In the genomic region with DNA sequence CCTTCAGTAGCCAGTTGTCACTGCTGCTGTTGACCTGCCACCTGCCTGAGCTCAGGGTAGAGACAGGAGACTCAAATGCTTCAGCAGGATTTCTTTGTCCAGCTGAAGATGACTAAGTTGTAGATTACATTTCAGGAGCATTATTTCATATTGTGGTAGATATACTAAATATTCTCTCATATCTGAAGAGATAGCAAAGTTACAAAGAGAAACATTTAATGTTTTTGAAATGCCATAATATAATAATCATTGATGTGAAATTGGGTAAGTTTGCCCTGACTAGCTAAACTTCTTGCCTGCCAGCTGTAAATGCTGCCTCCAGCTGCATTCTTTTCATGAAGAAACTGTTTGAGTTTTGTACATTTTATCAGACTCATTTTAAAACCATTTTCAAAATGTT, we compare ENCODE assay signal across 22 cellular contexts.
DNase-seq lines count a peak whose midpoint lies in the region; ATAC-seq, FAIRE-seq and TF ChIP-seq lines count a peak whose summit lies in the region.
"Had no signal": no experiment of that assay in that cellular context is flagged by ENCODE, and none has a peak within 500 bp of the region (broad histone marks: within the 10 kb centered on the region; RNA-seq: fewer than 3 reads in every experiment).

No MANE protein-coding gene starts in this region.

- H3K27me3 ChIP-seq in astrocyte (ENCODE audit: insufficient read depth, low read length) (no peaks in the 10 kb centered on the region), trophoblast cell (ENCODE audit: insufficient read depth, low read length) (no peaks in the 10 kb centered on the region), psoas muscle (ENCODE audit: insufficient read depth in 3 of 3, low read length in 2 of 3) (no peaks in the 10 kb centered on the region)
- H3K27me3 ChIP-seq: BLaER1 treated with 17β-estradiol and CSF1 and Interleukin-3, amounts not matched to agents 10 nM and 100 nM had no signal

- H3K79me2 ChIP-seq in astrocyte (ENCODE audit: insufficient read depth, low read length) = no peaks in the 10 kb centered on the region
- no peaks in the 10 kb centered on the region for H3K79me2 ChIP-seq in trophoblast cell (ENCODE audit: control insufficient read depth, insufficient read depth, low read length, poor library complexity)

- H3K4me3 ChIP-seq in astrocyte (ENCODE audit: insufficient read depth, low read depth, low read length) = no peak overlapping the region
- H3K4me3 ChIP-seq in fibroblast of the aortic adventitia (ENCODE audit: low read depth, low read length) = no peak overlapping the region
- no peak overlapping the region for H3K4me3 ChIP-seq in trophoblast cell (ENCODE audit: low read depth, low read length)
- H3K4me3 ChIP-seq in psoas muscle = no peak overlapping the region
- H3K4me3 ChIP-seq: A549; BLaER1 treated with 17β-estradiol and CSF1 and Interleukin-3, amounts not matched to agents 10 nM and 100 nM had no signal

- no peak overlapping the region for H3K18ac ChIP-seq in trophoblast cell (ENCODE audit: low read length)

- DNase-seq in NCI-H226 (peak; percentile 56), astrocyte (ENCODE audit: low read depth) (no peak), fibroblast of the aortic adventitia (ENCODE audit: low read depth) (peak; percentile 2), trophoblast cell (peak; percentile 0 to 63), psoas muscle (no peak), midbrain (lab: John Stamatoyannopoulos, UW) (no peak), caudate nucleus (lab: John Stamatoyannopoulos, UW) (no peak)
- DNase-seq: AML-193; Caco-2; Calu3; CD4-positive, alpha-beta T cell; CD8-positive, alpha-beta T cell; DMS79 treated with DMSO at 0.1 percent for 48 hours; GF-D8 had no signal

- no peak for ATAC-seq in psoas muscle
- ATAC-seq: A549; CD8-positive, alpha-beta T cell had no signal

- H3K9me3 ChIP-seq in astrocyte (ENCODE audit: insufficient read depth, low read depth, low read length) (no peaks in the 10 kb centered on the region), trophoblast cell (ENCODE audit: insufficient read depth, low read depth, low read length) (no peaks in the 10 kb centered on the region), psoas muscle (no peaks in the 10 kb centered on the region)
- H3K9me3 ChIP-seq: A549, Caco-2 had no signal

- H3K9ac ChIP-seq in astrocyte (ENCODE audit: low read length) = no peak overlapping the region
- no peak overlapping the region for H3K9ac ChIP-seq in trophoblast cell (ENCODE audit: low read length)
- H3K9ac ChIP-seq: BLaER1 treated with 17β-estradiol and CSF1 and Interleukin-3, amounts not matched to agents 10 nM and 100 nM had no signal

- H3K27ac Mint-ChIP-seq in astrocyte (ENCODE audit: unreplicated experiment) = no peak overlapping the region
- H3K27ac Mint-ChIP-seq: B cell; CD4-positive, alpha-beta T cell; CD8-positive, alpha-beta T cell had no signal

- H3K79me1 ChIP-seq in trophoblast cell (ENCODE audit: low read length) = no peaks in the 10 kb centered on the region

- H4K20me1 ChIP-seq in astrocyte (ENCODE audit: insufficient read depth, low read length) = no peaks in the 10 kb centered on the region
- H4K20me1 ChIP-seq: BLaER1 treated with 17β-estradiol and CSF1 and Interleukin-3, amounts not matched to agents 10 nM and 100 nM had no signal

- peak; percentile 69 for FAIRE-seq in astrocyte (lab: Jason Lieb, UNC)
- FAIRE-seq: D721Med, GM12891, GM19239 had no signal

- intact Hi-C loops in psoas muscle (cut with DNase I) = no loop called here

- H4K12ac ChIP-seq in trophoblast cell (ENCODE audit: low read depth, low read length) = no peak overlapping the region

- H3K4me3 Mint-ChIP-seq in astrocyte (ENCODE audit: unreplicated experiment) = no peak overlapping the region
- H3K4me3 Mint-ChIP-seq: B cell; CD4-positive, alpha-beta T cell; CD8-positive, alpha-beta T cell had no signal

- H3K9me3 Mint-ChIP-seq in astrocyte (ENCODE audit: unreplicated experiment) = no peaks in the 10 kb centered on the region
- H3K9me3 Mint-ChIP-seq: CD4-positive, alpha-beta T cell; CD8-positive, alpha-beta T cell had no signal

- no peak overlapping the region for H2BK12ac ChIP-seq in trophoblast cell (ENCODE audit: low read length)

- H3K4ac ChIP-seq in trophoblast cell (ENCODE audit: low read depth, low read length) = no peak overlapping the region

- no peak overlapping the region for H2BK120ac ChIP-seq in trophoblast cell (ENCODE audit: insufficient read depth, low read length, poor library complexity)

- H3K36me3 ChIP-seq in astrocyte (ENCODE audit: insufficient read depth, low read length) (no peaks in the 10 kb centered on the region), trophoblast cell (ENCODE audit: control insufficient read depth in 1 of 2, insufficient read depth in 2 of 2, low read length in 2 of 2) (no peaks in the 10 kb centered on the region), psoas muscle (ENCODE audit: insufficient read depth in 1 of 2, low read depth in 1 of 2) (no peaks in the 10 kb centered on the region)
- H3K36me3 ChIP-seq: BLaER1 treated with 17β-estradiol and CSF1 and Interleukin-3, amounts not matched to agents 10 nM and 100 nM had no signal

- H4K91ac ChIP-seq in trophoblast cell (ENCODE audit: low read depth, low read length) = no peak overlapping the region

- H3K4me1 Mint-ChIP-seq in astrocyte (ENCODE audit: low read depth, unreplicated experiment) = peaks cover 2% of the 10 kb centered on the region
- H3K4me1 Mint-ChIP-seq: B cell had no signal

- no peak overlapping the region for H2BK5ac ChIP-seq in trophoblast cell (ENCODE audit: low read depth, low read length, poor library complexity)

- H2AFZ ChIP-seq in astrocyte (ENCODE audit: low read depth, low read length) (no peak overlapping the region), trophoblast cell (ENCODE audit: insufficient read depth, low read length, poor library complexity) (no peak overlapping the region)

- no peak overlapping the region for H4K8ac ChIP-seq in trophoblast cell (ENCODE audit: low read depth, low read length)

- H3K27me3 Mint-ChIP-seq in astrocyte (ENCODE audit: low read depth, unreplicated experiment) = no peaks in the 10 kb centered on the region
- H3K27me3 Mint-ChIP-seq: B cell; CD4-positive, alpha-beta T cell had no signal

- H2AK5ac ChIP-seq in trophoblast cell (ENCODE audit: low read length) = no peak overlapping the region

- no peaks in the 10 kb centered on the region for H3K36me3 Mint-ChIP-seq in astrocyte (ENCODE audit: low read depth, unreplicated experiment)
- H3K36me3 Mint-ChIP-seq: CD8-positive, alpha-beta T cell had no signal

- no peak overlapping the region for H3K27ac ChIP-seq in astrocyte (ENCODE audit: low read depth, low read length)
- H3K27ac ChIP-seq in trophoblast cell (ENCODE audit: low read depth, low read length) = no peak overlapping the region
- H3K27ac ChIP-seq in psoas muscle = no peak overlapping the region
- H3K27ac ChIP-seq in caudate nucleus (ENCODE audit: low read depth, low read length) = no peak overlapping the region
- H3K27ac ChIP-seq: 22Rv1; A549; BLaER1 treated with 17β-estradiol and CSF1 and Interleukin-3, amounts not matched to agents 10 nM and 100 nM; C4-2B had no signal

- no peak overlapping the region for H3K14ac ChIP-seq in trophoblast cell (ENCODE audit: low read length)

- H3K4me1 ChIP-seq in astrocyte (ENCODE audit: insufficient read depth, low read length) (no peaks in the 10 kb centered on the region), trophoblast cell (ENCODE audit: control insufficient read depth in 1 of 2, insufficient read depth in 2 of 2, low read length in 2 of 2) (no peaks in the 10 kb centered on the region), psoas muscle (no peaks in the 10 kb centered on the region)
- H3K4me1 ChIP-seq: A549; BLaER1 treated with 17β-estradiol and CSF1 and Interleukin-3, amounts not matched to agents 10 nM and 100 nM; Caco-2 had no signal

- TF ChIP-seq CTCF in astrocyte (IDR thresholded peaks at IDR 0.05; ENCODE audit: insufficient read depth, low read depth, low read length) = no peak
- TF ChIP-seq CTCF in fibroblast of the aortic adventitia (IDR thresholded peaks at IDR 0.05; ENCODE audit: insufficient read depth, low read length) = no peak
- no peak for TF ChIP-seq CTCF in psoas muscle (IDR thresholded peaks at IDR 0.05)

- H3K23ac ChIP-seq in trophoblast cell (ENCODE audit: low read length) = no peak overlapping the region

- no peak overlapping the region for H3K4me2 ChIP-seq in astrocyte (ENCODE audit: low read length)
- no peak overlapping the region for H3K4me2 ChIP-seq in trophoblast cell (ENCODE audit: low read length)
- H3K4me2 ChIP-seq: A549; BLaER1 treated with 17β-estradiol and CSF1 and Interleukin-3, amounts not matched to agents 10 nM and 100 nM had no signal

Comparison
In these comparisons a context has a peak if more than half of its experiments do, and no peak if none do; other contexts are left out.
1. DNase-seq: peak in NCI-H226 (single experiment), fibroblast of the aortic adventitia (single experiment) and trophoblast cell (2 of 2); none in astrocyte (single experiment), psoas muscle (0 of 2), midbrain (single experiment) and caudate nucleus (0 of 61).